2 cellular contexts compared by ENCODE assay signal in the genomic region with DNA sequence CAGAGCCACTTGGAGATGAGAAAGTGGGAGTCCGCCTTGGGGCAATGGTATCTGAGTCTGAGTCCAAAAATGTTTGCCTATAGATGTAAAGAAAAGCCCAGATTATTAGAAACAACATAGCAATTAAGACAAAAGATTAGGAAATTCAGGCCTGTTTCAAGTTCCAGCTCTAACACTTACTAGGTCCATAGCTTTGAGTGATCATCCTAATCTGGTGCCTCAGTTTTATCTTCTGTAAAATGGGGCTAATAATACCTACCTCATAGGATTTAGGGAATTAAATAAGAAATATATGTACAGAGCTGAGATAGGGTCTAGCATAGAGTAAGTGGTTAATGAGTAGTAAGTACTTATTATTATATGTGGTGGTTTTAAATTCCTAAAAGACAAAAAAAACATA.
A peak's percentile ranks its signal among the peaks of the same experiment; 100 is the strongest.
TF ChIP-seq lines count a peak whose summit lies in the region.

No MANE protein-coding gene starts in this region.

TF ChIP-seq in HepG2, 621 proteins besides CTCF, POLR2A, EP300 and RAD21:
- TF ChIP-seq CSRNP2 (CRISPR knock-in tag; conservative IDR thresholded peaks at IDR 0.05; ENCODE audit: low read depth) (no peak), ZNF629 (CRISPR knock-in tag; conservative IDR thresholded peaks at IDR 0.05) (0 out of 2 replicates have a peak, but pooled peaks have one; percentile 34)

TF ChIP-seq in endothelial cell of umbilical vein, 7 proteins besides CTCF, POLR2A, EP300 and RAD21:
- no peak for TF ChIP-seq GATA2 (IDR thresholded peaks at IDR 0.05; ENCODE audit: insufficient read depth, insufficient read length, low read depth, low read length)
- no peak for TF ChIP-seq MAX (IDR thresholded peaks at IDR 0.05; ENCODE audit: insufficient read depth, insufficient read length)
- TF ChIP-seq MYC (IDR thresholded peaks at IDR 0.05; ENCODE audit: low read depth, low read length) = no peak
- TF ChIP-seq FOS (IDR thresholded peaks at IDR 0.05; ENCODE audit: borderline replicate concordance, insufficient read depth, low read length) = no peak
- no peak for TF ChIP-seq EZH2 (IDR thresholded peaks at IDR 0.05; ENCODE audit: borderline replicate concordance, low read depth, low read length, severe bottlenecking)
- TF ChIP-seq JUN (IDR thresholded peaks at IDR 0.05; ENCODE audit: borderline replicate concordance, insufficient read depth, insufficient read length, low read depth) = no peak
- TF ChIP-seq POLR2AphosphoS5 (IDR thresholded peaks at IDR 0.05; ENCODE audit: insufficient read depth, low read depth, low read length) = no peak
